In the genomic region with DNA sequence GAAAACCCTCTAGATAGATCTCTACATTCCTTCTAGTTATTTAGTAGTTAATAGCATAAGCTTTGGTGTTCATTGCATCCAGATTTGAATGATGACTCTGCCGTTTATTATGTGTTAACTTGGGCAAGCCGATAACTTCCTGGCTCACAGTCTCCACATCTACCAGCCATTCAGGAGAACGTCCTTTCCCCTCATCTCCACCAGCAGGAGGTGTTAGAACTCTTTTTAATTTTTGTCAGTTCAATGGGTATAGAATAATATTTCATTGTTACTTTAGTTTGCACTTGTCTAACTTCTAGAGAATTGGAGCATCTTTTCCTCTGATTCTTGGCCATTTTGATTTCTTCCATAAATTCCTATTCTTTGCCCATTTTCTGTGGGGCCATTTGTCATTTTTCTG, we compare ENCODE assay signal across 14 cellular contexts. TPM values are rescaled to one million over a fixed set of nuclear protein-coding genes. Genes with fewer than 3 reads are reported as not detected.
A peak's percentile ranks its signal among the peaks of the same experiment; 100 is the strongest.
DNase-seq lines count a peak whose midpoint lies in the region; ATAC-seq and TF ChIP-seq lines count a peak whose summit lies in the region.
"Had no signal": no experiment of that assay in that cellular context is flagged by ENCODE, and none has a peak within 500 bp of the region (broad histone marks: within the 10 kb centered on the region; RNA-seq: fewer than 3 reads in every experiment).

No MANE protein-coding gene starts in this region.

- H3F3A ChIP-seq in neural cell (ENCODE audit: insufficient read depth, low read length, poor library complexity, severe bottlenecking), result no peaks in the 10 kb centered on the region

- no peaks in the 10 kb centered on the region for H4K20me1 ChIP-seq in DND-41 (ENCODE audit: insufficient read depth, low read length)
- H4K20me1 ChIP-seq in neural cell (ENCODE audit: insufficient read depth), result no peaks in the 10 kb centered on the region

- TF ChIP-seq EP300 in neural cell (conservative IDR thresholded peaks at IDR 0.05; ENCODE audit: poor library complexity, severe bottlenecking), result no peak

- ATAC-seq in DND-41 (ENCODE audit: insufficient read depth, low read depth), result no peak
- ATAC-seq in GM18870 (IDR thresholded peaks at IDR 0.05; ENCODE audit: unreplicated experiment), result no peak
- no peak for ATAC-seq in HG02759 (IDR thresholded peaks at IDR 0.05; ENCODE audit: unreplicated experiment)
- ATAC-seq in HG03442 (IDR thresholded peaks at IDR 0.05; ENCODE audit: unreplicated experiment), result no peak
- ATAC-seq: activated T-cell treated with anti-CD3 and anti-CD28 coated beads, Interleukin-2, amount 50 U/mL, for 4 hours; naive thymus-derived CD8-positive, alpha-beta T cell; stimulated activated naive B cell treated with anti-CD40 and anti-IgM and Interleukin-4, amounts not matched to agents 10 μg/mL and 1 μg/mL and 100 μg/mL, for 72 hours had no signal

- H2AFZ ChIP-seq in DND-41 (ENCODE audit: low read depth, low read length) (no peak overlapping the region), neural cell (ENCODE audit: low read depth, low read length) (no peak overlapping the region)

- H3K4me2 ChIP-seq in DND-41 (ENCODE audit: insufficient read depth, low read length) (no peak overlapping the region), neural cell (ENCODE audit: low read length) (no peak overlapping the region)

- no peaks in the 10 kb centered on the region for H3K9me3 ChIP-seq in DND-41 (ENCODE audit: insufficient read depth, low read length, severe bottlenecking)
- H3K9me3 ChIP-seq in neural cell (ENCODE audit: low read length), result no peaks in the 10 kb centered on the region

- TF ChIP-seq CTCF in DND-41 (IDR thresholded peaks at IDR 0.05; ENCODE audit: borderline replicate concordance, extremely low read depth, low read length, poor library complexity, severe bottlenecking) (peak; percentile 29), neural cell (IDR thresholded peaks at IDR 0.05; ENCODE audit: poor library complexity, severe bottlenecking) (no peak)

- no peak for TF ChIP-seq RAD21 in neural cell (conservative IDR thresholded peaks at IDR 0.05)

- no peak overlapping the region for H3K4me3 ChIP-seq in DND-41 (ENCODE audit: low read depth in 1 of 2, low read length in 2 of 2)
- H3K4me3 ChIP-seq in neural cell (ENCODE audit: low read length), result no peak overlapping the region

- no peaks in the 10 kb centered on the region for H3K36me3 ChIP-seq in DND-41 (ENCODE audit: insufficient read depth, low read length)
- no peaks in the 10 kb centered on the region for H3K36me3 ChIP-seq in neural cell (ENCODE audit: insufficient read depth, low read length)

- no peak overlapping the region for H3K27ac ChIP-seq in DND-41 (ENCODE audit: low read length)
- peak overlapping the region; percentile 40 for H3K27ac ChIP-seq in neural cell (ENCODE audit: low read length)
- H3K27ac ChIP-seq: RWPE1 had no signal

- H3K9ac ChIP-seq in DND-41 (ENCODE audit: low read depth, low read length) (no peak overlapping the region), neural cell (ENCODE audit: low read length) (peak overlapping the region; percentile 3)

- no peaks in the 10 kb centered on the region for H3K4me1 ChIP-seq in DND-41 (ENCODE audit: insufficient read depth, low read length)

- no peaks in the 10 kb centered on the region for H3K27me3 ChIP-seq in DND-41 (ENCODE audit: insufficient read depth, low read length, poor library complexity)
- H3K27me3 ChIP-seq in neural cell (ENCODE audit: insufficient read depth, low read depth, low read length), result no peaks in the 10 kb centered on the region

- H3K79me2 ChIP-seq in DND-41 (ENCODE audit: insufficient read depth, low read length) (no peaks in the 10 kb centered on the region), neural cell (replicated peaks; ENCODE audit: insufficient read depth, low read length) (no peaks in the 10 kb centered on the region)

- DNase-seq in DND-41, result no peak
- peak; percentile 31 for DNase-seq in HT-29 (ENCODE audit: low spot score)
- DNase-seq in cerebellum (ENCODE audit: low spot score), result peak; percentile 22
- no peak for DNase-seq in GM19238 (ENCODE audit: insufficient read length, low spot score)
- DNase-seq: activated T-cell treated with anti-CD3 and anti-CD28 coated beads, Interleukin-2, amount 50 U/mL, for 4 hours; DMS79; IMR-90; naive thymus-derived CD8-positive, alpha-beta T cell; stimulated activated naive B cell treated with anti-CD40 and anti-IgM and Interleukin-4, amounts not matched to agents 10 μg/mL and 1 μg/mL and 100 μg/mL, for 72 hours had no signal

- no peaks in the 10 kb centered on the region for H3K9me2 ChIP-seq in neural cell (ENCODE audit: insufficient read depth, low read length)

TF ChIP-seq in neural cell, 6 proteins besides CTCF, POLR2A, EP300 and RAD21:
- TF ChIP-seq SMC3 (conservative IDR thresholded peaks at IDR 0.05; ENCODE audit: poor library complexity) (peak; percentile 30), POLR2AphosphoS5 (IDR thresholded peaks at IDR 0.05) (no peak)

RNA-seq across cellular contexts. Expression of gene WSCD2, which starts 30.0 kb away (rescaled TPM):
- total RNA-seq in HT-29 (2014; rRNA removed; shearing (Covaris generic)), result not detected in 2 replicates
- total RNA-seq in cerebellum, result 3.6 TPM
- 5.8 and 7.8 TPM in 2 replicates for polyA plus RNA-seq in neural cell
- 19.5 and 25.0 TPM in 2 replicates for polyA minus RNA-seq in neural cell
- total RNA-seq: activated T-cell treated with anti-CD3 and anti-CD28 coated beads, Interleukin-2, amount 50 U/mL, for 4 hours; IMR-90; naive thymus-derived CD8-positive, alpha-beta T cell had no signal
- polyA plus RNA-seq: IMR-90; naive thymus-derived CD8-positive, alpha-beta T cell had no signal

Comparison
In these comparisons a context has a peak if more than half of its experiments do, and no peak if none do; other contexts are left out.
1. DNase-seq: peak in HT-29 (single experiment) and cerebellum (single experiment); none in DND-41 (single experiment) and GM19238 (single experiment).